15 cellular contexts compared by ENCODE assay signal in genomic region chr16:48232459-48233040, GRCh38. TPM values are rescaled to one million over a fixed set of nuclear protein-coding genes. Genes with fewer than 3 reads are reported as not detected.
DNase-seq lines count a peak whose midpoint lies in the region; ATAC-seq and TF ChIP-seq lines count a peak whose summit lies in the region.
"Had no signal": no experiment of that assay in that cellular context is flagged by ENCODE, and none has a peak within 500 bp of the region (broad histone marks: within the 10 kb centered on the region; RNA-seq: fewer than 3 reads in every experiment).

No MANE protein-coding gene starts in this region.

- H3K4me1 ChIP-seq in Karpas-422 (ENCODE audit: low read length): no peaks in the 10 kb centered on the region
- H3K4me1 ChIP-seq in neural progenitor cell: no peaks in the 10 kb centered on the region
- H3K4me1 ChIP-seq: tibial nerve had no signal

- H3K36me3 ChIP-seq in Karpas-422 (ENCODE audit: insufficient read depth, low read length): no peaks in the 10 kb centered on the region
- H3K36me3 ChIP-seq in neural progenitor cell: no peaks in the 10 kb centered on the region
- H3K36me3 ChIP-seq: tibial nerve had no signal

- ATAC-seq in activated CD8-positive, alpha-beta memory T cell treated with anti-CD3 and anti-CD28 coated beads, Interleukin-2, amount 10 ng/mL, durations not matched to agents 7 days and 5 days: peak; percentile 59
- ATAC-seq in HG02938 (IDR thresholded peaks at IDR 0.05; ENCODE audit: unreplicated experiment): no peak

- H3K9ac ChIP-seq in Karpas-422 (ENCODE audit: low read length) (no peak overlapping the region), neural progenitor cell (no peak overlapping the region)

- H3K9me3 ChIP-seq in Karpas-422 (ENCODE audit: low read length) (no peaks in the 10 kb centered on the region), neural progenitor cell (ENCODE audit: low read depth) (no peaks in the 10 kb centered on the region)
- H3K9me3 ChIP-seq: tibial nerve had no signal

- CTCF ChIA-PET in activated CD8-positive, alpha-beta memory T cell treated with anti-CD3 and anti-CD28 coated beads, Interleukin-2, amount 10 ng/mL, durations not matched to agents 7 days and 5 days (lab: Charles Lee): interaction anchor here (1.0 to 4.0 kb wide), 6 partner anchors 26 to 397 kb away, joined by 3 to 26 read pairs (median 4); no protein-coding TSS in a partner anchor

- H3K4me3 Mint-ChIP-seq in activated CD8-positive, alpha-beta memory T cell treated with anti-CD3 and anti-CD28 coated beads, Interleukin-2, amount 10 ng/mL, durations not matched to agents 7 days and 5 days: no peak overlapping the region
- no peak overlapping the region for H3K4me3 Mint-ChIP-seq in activated naive CD4-positive, alpha-beta T cell treated with anti-CD3 and anti-CD28 coated beads, Interleukin-2, amount 50 U/mL, for 24 hours
- no peak overlapping the region for H3K4me3 Mint-ChIP-seq in neural progenitor cell
- H3K4me3 Mint-ChIP-seq: brain; CD4-positive, alpha-beta memory T cell; natural killer cell treated with Interleukin-12 subunit alpha and Interleukin-12 subunit beta and Interleukin-15 and Interleukin-18, amount 100 ng/mL, for 72 hours; WTC11 had no signal

- no peak overlapping the region for H3K27ac ChIP-seq in Karpas-422 (ENCODE audit: low read length)
- no peak overlapping the region for H3K27ac ChIP-seq in neural progenitor cell
- H3K27ac ChIP-seq: tibial nerve had no signal

- H3K27me3 ChIP-seq in Karpas-422 (ENCODE audit: low read length) (no peaks in the 10 kb centered on the region), neural progenitor cell (no peaks in the 10 kb centered on the region)
- H3K27me3 ChIP-seq: tibial nerve had no signal

- TF ChIP-seq CTCF in neural progenitor cell (IDR thresholded peaks at IDR 0.05): no peak

- H3K9me2 ChIP-seq in Karpas-422 (replicated peaks; ENCODE audit: insufficient read depth, low read length): no peaks in the 10 kb centered on the region

- no peak overlapping the region for H3K4me3 ChIP-seq in Karpas-422 (ENCODE audit: low read length)
- H3K4me3 ChIP-seq in neural progenitor cell: no peak overlapping the region
- H3K4me3 ChIP-seq: tibial nerve had no signal

- H3K79me2 ChIP-seq in Karpas-422 (ENCODE audit: low read length) (no peaks in the 10 kb centered on the region), neural progenitor cell (ENCODE audit: low read depth) (no peaks in the 10 kb centered on the region)

- H4K20me1 ChIP-seq in Karpas-422 (ENCODE audit: insufficient read depth, low read depth, low read length): no peaks in the 10 kb centered on the region
- no peaks in the 10 kb centered on the region for H4K20me1 ChIP-seq in neural progenitor cell (ENCODE audit: low read depth)

- no peaks in the 10 kb centered on the region for H3K36me3 Mint-ChIP-seq in activated CD8-positive, alpha-beta memory T cell treated with anti-CD3 and anti-CD28 coated beads, Interleukin-2, amount 10 ng/mL, durations not matched to agents 7 days and 5 days
- H3K36me3 Mint-ChIP-seq in activated naive CD4-positive, alpha-beta T cell treated with anti-CD3 and anti-CD28 coated beads, Interleukin-2, amount 50 U/mL, for 24 hours: no peaks in the 10 kb centered on the region
- H3K36me3 Mint-ChIP-seq in neural progenitor cell: no peaks in the 10 kb centered on the region
- H3K36me3 Mint-ChIP-seq: brain; CD4-positive, alpha-beta memory T cell; natural killer cell treated with Interleukin-12 subunit alpha and Interleukin-12 subunit beta and Interleukin-15 and Interleukin-18, amount 100 ng/mL, for 72 hours; WTC11 had no signal

- DNase-seq in activated CD8-positive, alpha-beta memory T cell treated with anti-CD3 and anti-CD28 coated beads, Interleukin-2, amount 10 ng/mL, durations not matched to agents 7 days and 5 days: no peak
- DNase-seq in activated CD8-positive, alpha-beta memory T cell treated with anti-CD3 and anti-CD28 coated beads for 24 hours: no peak
- DNase-seq in Karpas-422 (peak; percentile 7), neural progenitor cell (ENCODE audit: low spot score) (no peak), NCI-H1105 (lab: John Stamatoyannopoulos, UW) (no peak), UCSD-AML1 (lab: John Stamatoyannopoulos, UW; ENCODE audit: unreplicated experiment) (no peak)
- DNase-seq: activated effector memory CD4-positive, alpha-beta T cell treated with Interleukin-2 at 50 U/mL for 16 hours; NCI-H2081 had no signal

- H3K4me2 ChIP-seq in Karpas-422 (ENCODE audit: low read depth, low read length, poor library complexity, severe bottlenecking) (no peak overlapping the region), neural progenitor cell (no peak overlapping the region)

- H3K9me3 Mint-ChIP-seq in activated CD8-positive, alpha-beta memory T cell treated with anti-CD3 and anti-CD28 coated beads, Interleukin-2, amount 10 ng/mL, durations not matched to agents 7 days and 5 days (ENCODE audit: low read depth): no peaks in the 10 kb centered on the region
- H3K9me3 Mint-ChIP-seq in activated naive CD4-positive, alpha-beta T cell treated with anti-CD3 and anti-CD28 coated beads, Interleukin-2, amount 50 U/mL, for 24 hours: no peaks in the 10 kb centered on the region
- H3K9me3 Mint-ChIP-seq in neural progenitor cell: no peaks in the 10 kb centered on the region
- H3K9me3 Mint-ChIP-seq: brain; CD4-positive, alpha-beta memory T cell; natural killer cell treated with Interleukin-12 subunit alpha and Interleukin-12 subunit beta and Interleukin-15 and Interleukin-18, amount 100 ng/mL, for 72 hours; WTC11 had no signal

- peaks cover 24% of the 10 kb centered on the region for H3K4me1 Mint-ChIP-seq in activated CD8-positive, alpha-beta memory T cell treated with anti-CD3 and anti-CD28 coated beads, Interleukin-2, amount 10 ng/mL, durations not matched to agents 7 days and 5 days
- peaks cover 10% of the 10 kb centered on the region for H3K4me1 Mint-ChIP-seq in activated naive CD4-positive, alpha-beta T cell treated with anti-CD3 and anti-CD28 coated beads, Interleukin-2, amount 50 U/mL, for 24 hours
- H3K4me1 Mint-ChIP-seq in neural progenitor cell: no peaks in the 10 kb centered on the region
- H3K4me1 Mint-ChIP-seq: brain; CD4-positive, alpha-beta memory T cell had no signal

- H3K27ac Mint-ChIP-seq in activated CD8-positive, alpha-beta memory T cell treated with anti-CD3 and anti-CD28 coated beads, Interleukin-2, amount 10 ng/mL, durations not matched to agents 7 days and 5 days: peak overlapping the region; percentile 64
- H3K27ac Mint-ChIP-seq in activated naive CD4-positive, alpha-beta T cell treated with anti-CD3 and anti-CD28 coated beads, Interleukin-2, amount 50 U/mL, for 24 hours: peak overlapping the region; percentile 43
- H3K27ac Mint-ChIP-seq in neural progenitor cell: no peak overlapping the region
- H3K27ac Mint-ChIP-seq: brain, WTC11 had no signal

- peaks cover 3% of the 10 kb centered on the region for H3K27me3 Mint-ChIP-seq in activated CD8-positive, alpha-beta memory T cell treated with anti-CD3 and anti-CD28 coated beads, Interleukin-2, amount 10 ng/mL, durations not matched to agents 7 days and 5 days
- peaks cover 1% of the 10 kb centered on the region for H3K27me3 Mint-ChIP-seq in activated naive CD4-positive, alpha-beta T cell treated with anti-CD3 and anti-CD28 coated beads, Interleukin-2, amount 50 U/mL, for 24 hours
- H3K27me3 Mint-ChIP-seq in neural progenitor cell (ENCODE audit: insufficient read depth, low read depth): peaks cover 7% of the 10 kb centered on the region

- no peak overlapping the region for H2AFZ ChIP-seq in Karpas-422 (ENCODE audit: low read length)
- peak overlapping the region; percentile 59 for H2AFZ ChIP-seq in neural progenitor cell (replicated peaks)

- H3F3A ChIP-seq in neural progenitor cell (ENCODE audit: low read depth): no peaks in the 10 kb centered on the region

RNA-seq across cellular contexts. Expression of gene LONP2, which starts 11.6 kb away (rescaled TPM):
- total RNA-seq in activated CD8-positive, alpha-beta memory T cell treated with anti-CD3 and anti-CD28 coated beads, Interleukin-2, amount 10 ng/mL, durations not matched to agents 7 days and 5 days: 10 to 100 TPM; 50.6 to 54.3 TPM
- total RNA-seq in Karpas-422 (2014; rRNA removed; shearing (Covaris generic); ENCODE audit: low replicate concordance): 74.8 and 82.2 TPM in 2 replicates
- 27.8 and 30.6 TPM in 2 replicates for total RNA-seq in neural progenitor cell (ENCODE audit: low replicate concordance)

RNA-seq across cellular contexts. Expression of gene ABCC11, which starts 14.8 kb away (rescaled TPM):
- total RNA-seq in activated CD8-positive, alpha-beta memory T cell treated with anti-CD3 and anti-CD28 coated beads, Interleukin-2, amount 10 ng/mL, durations not matched to agents 7 days and 5 days: under 1 TPM in 1 of 2 experiments, not detected in 1; 0.19 TPM
- total RNA-seq in Karpas-422 (2014; rRNA removed; shearing (Covaris generic); ENCODE audit: low replicate concordance): 0.07 and 0.15 TPM in 2 replicates
- total RNA-seq in neural progenitor cell (ENCODE audit: low replicate concordance): 0.09 TPM in 1 of 2 replicates, not detected in the other
- total RNA-seq: CD4-positive, alpha-beta memory T cell; natural killer cell treated with Interleukin-12 subunit alpha and Interleukin-12 subunit beta and Interleukin-15 and Interleukin-18, amount 100 ng/mL, for 72 hours; tibial nerve; WTC11 had no signal
